10 cellular contexts compared by ENCODE assay signal in genomic region chr18:45441110-45441842, GRCh38.
DNase-seq lines count a peak whose midpoint lies in the region; ATAC-seq and TF ChIP-seq lines count a peak whose summit lies in the region.
"Had no signal": no experiment of that assay in that cellular context is flagged by ENCODE, and none has a peak within 500 bp of the region (broad histone marks: within the 10 kb centered on the region; RNA-seq: fewer than 3 reads in every experiment).

No MANE protein-coding gene starts in this region.

- H3K4me1 ChIP-seq in foreskin keratinocyte: peaks cover 5% of the 10 kb centered on the region

- in situ Hi-C loops in SK-MEL-5 (cut with HindIII; ENCODE audit: low pct_unique_long_range_greater_than_20kb, low sequenced_read_pairs): no loop called here

- H3K4me3 ChIP-seq in coronary artery: no peak overlapping the region
- H3K4me3 ChIP-seq: BLaER1 treated with 17β-estradiol and CSF1 and Interleukin-3, amounts not matched to agents 10 nM and 100 nM had no signal

- no peak overlapping the region for H3K27ac ChIP-seq in foreskin keratinocyte
- no peak overlapping the region for H3K27ac ChIP-seq in coronary artery
- H3K27ac ChIP-seq: BLaER1 treated with 17β-estradiol and CSF1 and Interleukin-3, amounts not matched to agents 10 nM and 100 nM; HL-60 had no signal

- peaks cover 11% of the 10 kb centered on the region for H3K27me3 ChIP-seq in foreskin keratinocyte
- H3K27me3 ChIP-seq: BLaER1 treated with 17β-estradiol and CSF1 and Interleukin-3, amounts not matched to agents 10 nM and 100 nM had no signal

- DNase-seq in NCI-H2171 treated with DMSO at 0.1 percent for 48 hours (lab: John Stamatoyannopoulos, UW) (peak; percentile 21), NCI-H2171 (lab: John Stamatoyannopoulos, UW) (no peak), SK-MEL-5 (ENCODE audit: low read depth, low spot score) (peak; percentile 47), foreskin keratinocyte (peak; percentile 37 to 73), ureter (ENCODE audit: low spot score) (peak; percentile 54), coronary artery (ENCODE audit: low spot score) (no peak), SK-N-DZ (ENCODE audit: low spot score) (no peak)
- no peak for DNase-seq in activated CD4-positive, alpha-beta T cell treated with anti-CD3 and anti-CD28 coated beads for 4 hours

- peak; percentile 48 for ATAC-seq in foreskin keratinocyte

- TF ChIP-seq CTCF in foreskin keratinocyte (conservative IDR thresholded peaks at IDR 0.05) (peak; percentile 76), coronary artery (IDR thresholded peaks at IDR 0.05) (no peak)

Comparison
In these comparisons a context has a peak if more than half of its experiments do, and no peak if none do; other contexts are left out.
1. DNase-seq: peak in NCI-H2171 treated with DMSO at 0.1 percent for 48 hours (single experiment), SK-MEL-5 (single experiment), foreskin keratinocyte (2 of 2) and ureter (single experiment); none in NCI-H2171 (single experiment), coronary artery (single experiment), SK-N-DZ (single experiment) and activated CD4-positive, alpha-beta T cell treated with anti-CD3 and anti-CD28 coated beads for 4 hours (0 of 2).